Comparison of ENCODE assay signal across 9 cellular contexts in the genomic region with DNA sequence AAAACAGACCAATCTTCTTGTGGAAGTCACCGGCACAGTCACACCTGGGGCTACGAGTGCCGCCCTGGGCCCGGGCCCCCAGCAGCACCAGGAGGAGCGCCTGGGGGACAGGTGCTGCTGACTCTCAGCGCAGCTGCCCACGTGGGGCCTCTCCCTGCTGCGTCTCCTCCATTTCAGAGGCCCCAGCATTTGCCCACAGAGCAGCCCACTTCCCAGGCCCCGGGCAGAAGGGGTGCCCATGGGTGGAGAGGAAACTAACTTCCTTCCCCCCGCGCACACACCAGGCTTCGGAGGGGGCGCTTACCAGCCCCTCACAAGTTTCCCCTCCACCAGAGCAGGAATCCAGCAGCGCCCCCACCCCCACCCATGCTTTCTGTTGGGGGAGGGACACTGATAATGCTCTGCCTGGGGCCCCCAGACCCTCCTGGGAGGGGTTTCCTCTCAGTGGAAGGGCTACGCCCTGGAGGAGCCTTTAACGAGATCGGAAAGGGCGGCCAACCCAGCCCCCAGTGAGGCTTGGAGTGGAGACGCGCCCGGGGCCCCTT.
DNase-seq lines count a peak whose midpoint lies in the region; ATAC-seq lines count a peak whose summit lies in the region.
"Had no signal": no experiment of that assay in that cellular context is flagged by ENCODE, and none has a peak within 500 bp of the region (broad histone marks: within the 10 kb centered on the region; RNA-seq: fewer than 3 reads in every experiment).

No MANE protein-coding gene starts in this region.

- no peaks in the 10 kb centered on the region for H3K9me3 ChIP-seq in BLaER1
- no peaks in the 10 kb centered on the region for H3K9me3 ChIP-seq in SK-N-MC (ENCODE audit: low read depth, low read length)
- H3K9me3 ChIP-seq in mucosa of rectum (ENCODE audit: control insufficient read depth in 2 of 2, low read length in 2 of 2) = no peaks in the 10 kb centered on the region
- H3K9me3 ChIP-seq: body of pancreas had no signal

- DNase-seq in SK-N-MC (ENCODE audit: low read depth, low spot score) (no peak), LoVo (ENCODE audit: low spot score) (no peak), NCI-H69 (lab: John Stamatoyannopoulos, UW) (no peak)
- DNase-seq in activated gamma-delta T cell treated with anti-CD3 and anti-CD28 coated beads, Interleukin-2, amount 50 U/mL, for 16 hours (ENCODE audit: low read depth) = peak; percentile 23
- DNase-seq: body of pancreas had no signal

- peak overlapping the region; percentile 89 for H3K4me2 ChIP-seq in BLaER1

- peaks cover 26% of the 10 kb centered on the region for H3K4me1 ChIP-seq in BLaER1
- H3K4me1 ChIP-seq in mucosa of rectum (ENCODE audit: control insufficient read depth in 2 of 2, insufficient read depth in 2 of 2, low read length in 2 of 2) = peaks cover 2 to 12% of the 10 kb centered on the region in 2 donors
- H3K4me1 ChIP-seq: body of pancreas had no signal

- H4K20me1 ChIP-seq in BLaER1 = no peaks in the 10 kb centered on the region; the same call in 1 of the 2 replicates

- peaks cover 54% of the 10 kb centered on the region for H3K27me3 ChIP-seq in BLaER1
- no peaks in the 10 kb centered on the region for H3K27me3 ChIP-seq in mucosa of rectum (ENCODE audit: control insufficient read depth in 2 of 2, insufficient read depth in 2 of 2, low read length in 2 of 2)
- H3K27me3 ChIP-seq: body of pancreas had no signal

- ATAC-seq in GM19328 (IDR thresholded peaks at IDR 0.05; ENCODE audit: unreplicated experiment) = no peak
- ATAC-seq in HG03378 (IDR thresholded peaks at IDR 0.05; ENCODE audit: unreplicated experiment) = no peak
- ATAC-seq: body of pancreas had no signal

- H3K4me3 ChIP-seq in BLaER1 (peak overlapping the region; percentile 67), SK-N-MC (peak overlapping the region; percentile 59), mucosa of rectum (ENCODE audit: low read length in 2 of 2) (peak overlapping the region; percentile 37 to 61)
- H3K4me3 ChIP-seq: body of pancreas had no signal

- H3K9ac ChIP-seq in BLaER1 (peak overlapping the region; percentile 73), SK-N-MC (ENCODE audit: insufficient read length) (peak overlapping the region; percentile 17), mucosa of rectum (ENCODE audit: low read depth in 1 of 2, low read length in 2 of 2) (peak overlapping the region; percentile 14 to 77)

- H3K27ac ChIP-seq in BLaER1 = 0 out of 2 replicates have a peak overlapping the region, but pooled peaks have one; percentile 31
- H3K27ac ChIP-seq in SK-N-MC = no peak overlapping the region
- peak overlapping the region; percentile 56 to 63 for H3K27ac ChIP-seq in mucosa of rectum (ENCODE audit: low read depth in 2 of 2, low read length in 2 of 2)
- H3K27ac ChIP-seq: body of pancreas had no signal

- peaks cover 17% of the 10 kb centered on the region; the same call in 1 of the 2 replicates for H3K36me3 ChIP-seq in BLaER1
- no peaks in the 10 kb centered on the region; the same call in 1 of the 2 replicates for H3K36me3 ChIP-seq in SK-N-MC (ENCODE audit: insufficient read depth, low read length)
- peaks cover 23 to 25% of the 10 kb centered on the region in 2 donors for H3K36me3 ChIP-seq in mucosa of rectum (ENCODE audit: control insufficient read depth in 2 of 2, insufficient read depth in 2 of 2, low read length in 2 of 2)

Comparison
In these comparisons a context has a peak if more than half of its experiments do, and no peak if none do; other contexts are left out.
1. H3K9ac ChIP-seq: peak in every context shown above with its lines; median percentile 73 in BLaER1; 46 in mucosa of rectum; 17 in SK-N-MC.